1 cellular context compared by ENCODE assay signal in the genomic region with DNA sequence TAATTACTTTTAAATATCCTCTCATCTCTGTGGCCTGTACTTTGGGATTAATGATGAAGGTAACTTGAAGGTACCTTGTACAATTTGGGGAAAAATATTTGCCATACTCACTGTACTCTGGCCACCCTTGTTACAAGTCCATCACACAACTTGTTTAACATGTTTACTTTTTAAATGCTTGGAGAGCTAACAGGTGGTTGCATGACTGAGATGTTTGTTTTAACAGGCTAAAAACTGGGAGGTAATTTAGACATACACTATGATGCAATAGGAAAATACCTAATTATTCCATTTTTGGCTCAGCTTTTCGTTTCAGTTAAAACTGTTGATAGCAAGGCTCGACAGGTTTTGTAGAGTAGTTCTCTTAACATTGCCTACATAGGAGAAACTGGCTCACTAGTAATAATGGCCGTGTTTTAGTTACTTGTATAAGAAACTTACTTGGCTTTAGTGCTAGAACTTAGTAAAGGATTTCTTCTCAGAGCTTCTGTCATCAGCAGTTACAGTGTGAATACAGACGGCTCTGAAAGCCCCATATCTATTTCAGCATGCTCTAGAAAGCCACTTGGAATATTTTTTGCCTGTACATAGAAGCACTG.
TF ChIP-seq lines count a peak whose summit lies in the region.

No MANE protein-coding gene starts in this region.

TF ChIP-seq in HepG2, 621 proteins besides CTCF, POLR2A, EP300 and RAD21 (continued from another document and continues in another):
- TF ChIP-seq, protein P1, sequence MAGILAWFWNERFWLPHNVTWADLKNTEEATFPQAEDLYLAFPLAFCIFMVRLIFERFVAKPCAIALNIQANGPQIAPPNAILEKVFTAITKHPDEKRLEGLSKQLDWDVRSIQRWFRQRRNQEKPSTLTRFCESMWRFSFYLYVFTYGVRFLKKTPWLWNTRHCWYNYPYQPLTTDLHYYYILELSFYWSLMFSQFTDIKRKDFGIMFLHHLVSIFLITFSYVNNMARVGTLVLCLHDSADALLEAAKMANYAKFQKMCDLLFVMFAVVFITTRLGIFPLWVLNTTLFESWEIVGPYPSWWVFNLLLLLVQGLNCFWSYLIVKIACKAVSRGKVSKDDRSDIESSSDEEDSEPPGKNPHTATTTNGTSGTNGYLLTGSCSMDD (CRISPR knock-in tag; IDR thresholded peaks at IDR 0.05): no peak
- TF ChIP-seq MED8 (CRISPR knock-in tag; IDR thresholded peaks at IDR 0.05; ENCODE audit: insufficient replicate concordance) (no peak), SIN3B (IDR thresholded peaks at IDR 0.05; ENCODE audit: low read length) (no peak), ZFP41 (CRISPR knock-in tag; IDR thresholded peaks at IDR 0.05; ENCODE audit: borderline replicate concordance) (no peak), PCBP1 (IDR thresholded peaks at IDR 0.05; ENCODE audit: borderline replicate concordance, low read depth, low read length) (no peak), ZNF451 (CRISPR knock-in tag; IDR thresholded peaks at IDR 0.05) (no peak), FOXK1 (CRISPR knock-in tag; IDR thresholded peaks at IDR 0.05; ENCODE audit: borderline replicate concordance, low read depth) (peak; percentile 52; the same call in 1 of the 2 replicates), ZNF619 (CRISPR knock-in tag; IDR thresholded peaks at IDR 0.05) (no peak), ZNF761 (CRISPR knock-in tag; conservative IDR thresholded peaks at IDR 0.05) (no peak), ZNF468 (CRISPR knock-in tag; IDR thresholded peaks at IDR 0.05) (no peak), SOX5 (CRISPR knock-in tag; IDR thresholded peaks at IDR 0.05; ENCODE audit: borderline replicate concordance) (peak; percentile 82; the same call in 1 of the 2 replicates), ZNF564 (CRISPR knock-in tag; IDR thresholded peaks at IDR 0.05) (0 out of 2 replicates have a peak, but pooled peaks have one; percentile 24), ZNF777 (CRISPR knock-in tag; IDR thresholded peaks at IDR 0.05) (no peak), ZFP62 (CRISPR knock-in tag; IDR thresholded peaks at IDR 0.05) (no peak), ELF1 (CRISPR knock-in tag; IDR thresholded peaks at IDR 0.05) (no peak), AGO1 (IDR thresholded peaks at IDR 0.05; ENCODE audit: low read depth, low read length, poor library complexity, severe bottlenecking) (no peak), FOXA1 (IDR thresholded peaks at IDR 0.05) (peak; percentile 52; the same call in 1 of the 2 replicates), FOXA1 (CRISPR knock-in tag; IDR thresholded peaks at IDR 0.05) (peak; percentile 91), IRX3 (CRISPR knock-in tag; IDR thresholded peaks at IDR 0.05; ENCODE audit: borderline replicate concordance, low read depth) (no peak), ZNF788 (CRISPR knock-in tag; IDR thresholded peaks at IDR 0.05; ENCODE audit: borderline replicate concordance) (no peak), ZNF253 (CRISPR knock-in tag; IDR thresholded peaks at IDR 0.05; ENCODE audit: borderline replicate concordance) (no peak), ZNF264 (CRISPR knock-in tag; IDR thresholded peaks at IDR 0.05) (no peak), ZBTB7B (CRISPR knock-in tag; IDR thresholded peaks at IDR 0.05) (no peak), SP5 (CRISPR knock-in tag; IDR thresholded peaks at IDR 0.05; ENCODE audit: borderline replicate concordance, low read depth) (no peak), CBX1 (IDR thresholded peaks at IDR 0.05; ENCODE audit: low read depth) (no peak), HMG20A (CRISPR knock-in tag; IDR thresholded peaks at IDR 0.05; ENCODE audit: borderline replicate concordance) (peak; percentile 76), GLI4 (CRISPR knock-in tag; IDR thresholded peaks at IDR 0.05; ENCODE audit: borderline replicate concordance) (no peak), RBM39 (IDR thresholded peaks at IDR 0.05; ENCODE audit: low read depth, low read length, poor library complexity, severe bottlenecking) (no peak), ZNF709 (CRISPR knock-in tag; IDR thresholded peaks at IDR 0.05) (no peak), FOSL1 (CRISPR knock-in tag; IDR thresholded peaks at IDR 0.05; ENCODE audit: borderline replicate concordance) (no peak)
- TF ChIP-seq, protein P2, sequence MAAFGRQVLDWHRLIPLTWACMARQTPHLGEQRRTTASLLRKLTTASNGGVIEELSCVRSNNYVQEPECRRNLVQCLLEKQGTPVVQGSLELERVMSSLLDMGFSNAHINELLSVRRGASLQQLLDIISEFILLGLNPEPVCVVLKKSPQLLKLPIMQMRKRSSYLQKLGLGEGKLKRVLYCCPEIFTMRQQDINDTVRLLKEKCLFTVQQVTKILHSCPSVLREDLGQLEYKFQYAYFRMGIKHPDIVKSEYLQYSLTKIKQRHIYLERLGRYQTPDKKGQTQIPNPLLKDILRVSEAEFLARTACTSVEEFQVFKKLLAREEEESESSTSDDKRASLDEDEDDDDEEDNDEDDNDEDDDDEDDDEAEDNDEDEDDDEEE (CRISPR knock-in tag; IDR thresholded peaks at IDR 0.05): no peak
- TF ChIP-seq, protein P3, sequence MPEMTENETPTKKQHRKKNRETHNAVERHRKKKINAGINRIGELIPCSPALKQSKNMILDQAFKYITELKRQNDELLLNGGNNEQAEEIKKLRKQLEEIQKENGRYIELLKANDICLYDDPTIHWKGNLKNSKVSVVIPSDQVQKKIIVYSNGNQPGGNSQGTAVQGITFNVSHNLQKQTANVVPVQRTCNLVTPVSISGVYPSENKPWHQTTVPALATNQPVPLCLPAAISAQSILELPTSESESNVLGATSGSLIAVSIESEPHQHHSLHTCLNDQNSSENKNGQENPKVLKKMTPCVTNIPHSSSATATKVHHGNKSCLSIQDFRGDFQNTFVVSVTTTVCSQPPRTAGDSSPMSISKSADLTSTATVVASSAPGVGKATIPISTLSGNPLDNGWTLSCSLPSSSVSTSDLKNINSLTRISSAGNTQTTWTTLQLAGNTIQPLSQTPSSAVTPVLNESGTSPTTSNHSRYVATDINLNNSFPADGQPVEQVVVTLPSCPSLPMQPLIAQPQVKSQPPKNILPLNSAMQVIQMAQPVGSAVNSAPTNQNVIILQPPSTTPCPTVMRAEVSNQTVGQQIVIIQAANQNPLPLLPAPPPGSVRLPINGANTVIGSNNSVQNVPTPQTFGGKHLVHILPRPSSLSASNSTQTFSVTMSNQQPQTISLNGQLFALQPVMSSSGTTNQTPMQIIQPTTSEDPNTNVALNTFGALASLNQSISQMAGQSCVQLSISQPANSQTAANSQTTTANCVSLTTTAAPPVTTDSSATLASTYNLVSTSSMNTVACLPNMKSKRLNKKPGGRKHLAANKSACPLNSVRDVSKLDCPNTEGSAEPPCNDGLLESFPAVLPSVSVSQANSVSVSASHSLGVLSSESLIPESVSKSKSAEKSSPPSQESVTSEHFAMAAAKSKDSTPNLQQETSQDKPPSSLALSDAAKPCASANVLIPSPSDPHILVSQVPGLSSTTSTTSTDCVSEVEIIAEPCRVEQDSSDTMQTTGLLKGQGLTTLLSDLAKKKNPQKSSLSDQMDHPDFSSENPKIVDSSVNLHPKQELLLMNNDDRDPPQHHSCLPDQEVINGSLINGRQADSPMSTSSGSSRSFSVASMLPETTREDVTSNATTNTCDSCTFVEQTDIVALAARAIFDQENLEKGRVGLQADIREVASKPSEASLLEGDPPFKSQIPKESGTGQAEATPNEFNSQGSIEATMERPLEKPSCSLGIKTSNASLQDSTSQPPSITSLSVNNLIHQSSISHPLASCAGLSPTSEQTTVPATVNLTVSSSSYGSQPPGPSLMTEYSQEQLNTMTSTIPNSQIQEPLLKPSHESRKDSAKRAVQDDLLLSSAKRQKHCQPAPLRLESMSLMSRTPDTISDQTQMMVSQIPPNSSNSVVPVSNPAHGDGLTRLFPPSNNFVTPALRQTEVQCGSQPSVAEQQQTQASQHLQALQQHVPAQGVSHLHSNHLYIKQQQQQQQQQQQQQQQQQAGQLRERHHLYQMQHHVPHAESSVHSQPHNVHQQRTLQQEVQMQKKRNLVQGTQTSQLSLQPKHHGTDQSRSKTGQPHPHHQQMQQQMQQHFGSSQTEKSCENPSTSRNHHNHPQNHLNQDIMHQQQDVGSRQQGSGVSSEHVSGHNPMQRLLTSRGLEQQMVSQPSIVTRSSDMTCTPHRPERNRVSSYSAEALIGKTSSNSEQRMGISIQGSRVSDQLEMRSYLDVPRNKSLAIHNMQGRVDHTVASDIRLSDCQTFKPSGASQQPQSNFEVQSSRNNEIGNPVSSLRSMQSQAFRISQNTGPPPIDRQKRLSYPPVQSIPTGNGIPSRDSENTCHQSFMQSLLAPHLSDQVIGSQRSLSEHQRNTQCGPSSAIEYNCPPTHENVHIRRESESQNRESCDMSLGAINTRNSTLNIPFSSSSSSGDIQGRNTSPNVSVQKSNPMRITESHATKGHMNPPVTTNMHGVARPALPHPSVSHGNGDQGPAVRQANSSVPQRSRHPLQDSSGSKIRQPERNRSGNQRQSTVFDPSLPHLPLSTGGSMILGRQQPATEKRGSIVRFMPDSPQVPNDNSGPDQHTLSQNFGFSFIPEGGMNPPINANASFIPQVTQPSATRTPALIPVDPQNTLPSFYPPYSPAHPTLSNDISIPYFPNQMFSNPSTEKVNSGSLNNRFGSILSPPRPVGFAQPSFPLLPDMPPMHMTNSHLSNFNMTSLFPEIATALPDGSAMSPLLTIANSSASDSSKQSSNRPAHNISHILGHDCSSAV (CRISPR knock-in tag; IDR thresholded peaks at IDR 0.05; ENCODE audit: borderline replicate concordance): no peak
- TF ChIP-seq, protein P4, sequence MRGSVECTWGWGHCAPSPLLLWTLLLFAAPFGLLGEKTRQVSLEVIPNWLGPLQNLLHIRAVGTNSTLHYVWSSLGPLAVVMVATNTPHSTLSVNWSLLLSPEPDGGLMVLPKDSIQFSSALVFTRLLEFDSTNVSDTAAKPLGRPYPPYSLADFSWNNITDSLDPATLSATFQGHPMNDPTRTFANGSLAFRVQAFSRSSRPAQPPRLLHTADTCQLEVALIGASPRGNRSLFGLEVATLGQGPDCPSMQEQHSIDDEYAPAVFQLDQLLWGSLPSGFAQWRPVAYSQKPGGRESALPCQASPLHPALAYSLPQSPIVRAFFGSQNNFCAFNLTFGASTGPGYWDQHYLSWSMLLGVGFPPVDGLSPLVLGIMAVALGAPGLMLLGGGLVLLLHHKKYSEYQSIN (CRISPR knock-in tag; IDR thresholded peaks at IDR 0.05; ENCODE audit: borderline replicate concordance): no peak
- TF ChIP-seq, protein P5, sequence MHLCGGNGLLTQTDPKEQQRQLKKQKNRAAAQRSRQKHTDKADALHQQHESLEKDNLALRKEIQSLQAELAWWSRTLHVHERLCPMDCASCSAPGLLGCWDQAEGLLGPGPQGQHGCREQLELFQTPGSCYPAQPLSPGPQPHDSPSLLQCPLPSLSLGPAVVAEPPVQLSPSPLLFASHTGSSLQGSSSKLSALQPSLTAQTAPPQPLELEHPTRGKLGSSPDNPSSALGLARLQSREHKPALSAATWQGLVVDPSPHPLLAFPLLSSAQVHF (CRISPR knock-in tag; IDR thresholded peaks at IDR 0.05): no peak
- TF ChIP-seq, protein P6, sequence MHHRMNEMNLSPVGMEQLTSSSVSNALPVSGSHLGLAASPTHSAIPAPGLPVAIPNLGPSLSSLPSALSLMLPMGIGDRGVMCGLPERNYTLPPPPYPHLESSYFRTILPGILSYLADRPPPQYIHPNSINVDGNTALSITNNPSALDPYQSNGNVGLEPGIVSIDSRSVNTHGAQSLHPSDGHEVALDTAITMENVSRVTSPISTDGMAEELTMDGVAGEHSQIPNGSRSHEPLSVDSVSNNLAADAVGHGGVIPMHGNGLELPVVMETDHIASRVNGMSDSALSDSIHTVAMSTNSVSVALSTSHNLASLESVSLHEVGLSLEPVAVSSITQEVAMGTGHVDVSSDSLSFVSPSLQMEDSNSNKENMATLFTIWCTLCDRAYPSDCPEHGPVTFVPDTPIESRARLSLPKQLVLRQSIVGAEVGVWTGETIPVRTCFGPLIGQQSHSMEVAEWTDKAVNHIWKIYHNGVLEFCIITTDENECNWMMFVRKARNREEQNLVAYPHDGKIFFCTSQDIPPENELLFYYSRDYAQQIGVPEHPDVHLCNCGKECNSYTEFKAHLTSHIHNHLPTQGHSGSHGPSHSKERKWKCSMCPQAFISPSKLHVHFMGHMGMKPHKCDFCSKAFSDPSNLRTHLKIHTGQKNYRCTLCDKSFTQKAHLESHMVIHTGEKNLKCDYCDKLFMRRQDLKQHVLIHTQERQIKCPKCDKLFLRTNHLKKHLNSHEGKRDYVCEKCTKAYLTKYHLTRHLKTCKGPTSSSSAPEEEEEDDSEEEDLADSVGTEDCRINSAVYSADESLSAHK (CRISPR knock-in tag; IDR thresholded peaks at IDR 0.05; ENCODE audit: borderline replicate concordance): no peak
- TF ChIP-seq, protein P7, sequence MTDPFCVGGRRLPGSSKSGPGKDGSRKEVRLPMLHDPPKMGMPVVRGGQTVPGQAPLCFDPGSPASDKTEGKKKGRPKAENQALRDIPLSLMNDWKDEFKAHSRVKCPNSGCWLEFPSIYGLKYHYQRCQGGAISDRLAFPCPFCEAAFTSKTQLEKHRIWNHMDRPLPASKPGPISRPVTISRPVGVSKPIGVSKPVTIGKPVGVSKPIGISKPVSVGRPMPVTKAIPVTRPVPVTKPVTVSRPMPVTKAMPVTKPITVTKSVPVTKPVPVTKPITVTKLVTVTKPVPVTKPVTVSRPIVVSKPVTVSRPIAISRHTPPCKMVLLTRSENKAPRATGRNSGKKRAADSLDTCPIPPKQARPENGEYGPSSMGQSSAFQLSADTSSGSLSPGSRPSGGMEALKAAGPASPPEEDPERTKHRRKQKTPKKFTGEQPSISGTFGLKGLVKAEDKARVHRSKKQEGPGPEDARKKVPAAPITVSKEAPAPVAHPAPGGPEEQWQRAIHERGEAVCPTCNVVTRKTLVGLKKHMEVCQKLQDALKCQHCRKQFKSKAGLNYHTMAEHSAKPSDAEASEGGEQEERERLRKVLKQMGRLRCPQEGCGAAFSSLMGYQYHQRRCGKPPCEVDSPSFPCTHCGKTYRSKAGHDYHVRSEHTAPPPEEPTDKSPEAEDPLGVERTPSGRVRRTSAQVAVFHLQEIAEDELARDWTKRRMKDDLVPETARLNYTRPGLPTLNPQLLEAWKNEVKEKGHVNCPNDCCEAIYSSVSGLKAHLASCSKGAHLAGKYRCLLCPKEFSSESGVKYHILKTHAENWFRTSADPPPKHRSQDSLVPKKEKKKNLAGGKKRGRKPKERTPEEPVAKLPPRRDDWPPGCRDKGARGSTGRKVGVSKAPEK (CRISPR knock-in tag; IDR thresholded peaks at IDR 0.05; ENCODE audit: borderline replicate concordance): no peak
- TF ChIP-seq, protein P8, sequence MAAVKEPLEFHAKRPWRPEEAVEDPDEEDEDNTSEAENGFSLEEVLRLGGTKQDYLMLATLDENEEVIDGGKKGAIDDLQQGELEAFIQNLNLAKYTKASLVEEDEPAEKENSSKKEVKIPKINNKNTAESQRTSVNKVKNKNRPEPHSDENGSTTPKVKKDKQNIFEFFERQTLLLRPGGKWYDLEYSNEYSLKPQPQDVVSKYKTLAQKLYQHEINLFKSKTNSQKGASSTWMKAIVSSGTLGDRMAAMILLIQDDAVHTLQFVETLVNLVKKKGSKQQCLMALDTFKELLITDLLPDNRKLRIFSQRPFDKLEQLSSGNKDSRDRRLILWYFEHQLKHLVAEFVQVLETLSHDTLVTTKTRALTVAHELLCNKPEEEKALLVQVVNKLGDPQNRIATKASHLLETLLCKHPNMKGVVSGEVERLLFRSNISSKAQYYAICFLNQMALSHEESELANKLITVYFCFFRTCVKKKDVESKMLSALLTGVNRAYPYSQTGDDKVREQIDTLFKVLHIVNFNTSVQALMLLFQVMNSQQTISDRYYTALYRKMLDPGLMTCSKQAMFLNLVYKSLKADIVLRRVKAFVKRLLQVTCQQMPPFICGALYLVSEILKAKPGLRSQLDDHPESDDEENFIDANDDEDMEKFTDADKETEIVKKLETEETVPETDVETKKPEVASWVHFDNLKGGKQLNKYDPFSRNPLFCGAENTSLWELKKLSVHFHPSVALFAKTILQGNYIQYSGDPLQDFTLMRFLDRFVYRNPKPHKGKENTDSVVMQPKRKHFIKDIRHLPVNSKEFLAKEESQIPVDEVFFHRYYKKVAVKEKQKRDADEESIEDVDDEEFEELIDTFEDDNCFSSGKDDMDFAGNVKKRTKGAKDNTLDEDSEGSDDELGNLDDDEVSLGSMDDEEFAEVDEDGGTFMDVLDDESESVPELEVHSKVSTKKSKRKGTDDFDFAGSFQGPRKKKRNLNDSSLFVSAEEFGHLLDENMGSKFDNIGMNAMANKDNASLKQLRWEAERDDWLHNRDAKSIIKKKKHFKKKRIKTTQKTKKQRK (IDR thresholded peaks at IDR 0.05; ENCODE audit: low read length): no peak
